In genomic region chr7:157278791-157279678, GRCh38 we compare ENCODE assay signal across 10 cellular contexts. TPM values are rescaled to one million over a fixed set of nuclear protein-coding genes. Genes with fewer than 3 reads are reported as not detected.
A peak's percentile ranks its signal among the peaks of the same experiment; 100 is the strongest.
DNase-seq lines count a peak whose midpoint lies in the region; ATAC-seq, FAIRE-seq and TF ChIP-seq lines count a peak whose summit lies in the region.
"Had no signal": no experiment of that assay in that cellular context is flagged by ENCODE, and none has a peak within 500 bp of the region (broad histone marks: within the 10 kb centered on the region; RNA-seq: fewer than 3 reads in every experiment).

No MANE protein-coding gene starts in this region.

- peak; percentile 33 for ATAC-seq in WTC11
- ATAC-seq: A549 had no signal

- H3K4me1 ChIP-seq in tibial artery: peaks cover 0 to 23% (median 14%) of the 10 kb centered on the region in 4 donors

- no peak for FAIRE-seq in HTR-8/SVneo (lab: Jason Lieb, UNC)
- FAIRE-seq: A549 had no signal

- peak overlapping the region in 1 of 2 donors; percentile 54 for H3K27ac ChIP-seq in tibial artery
- H3K27ac ChIP-seq: A549, SK-N-MC had no signal

- DNase-seq in NCI-H146 (lab: John Stamatoyannopoulos, UW) (peak; percentile 44), NCI-H146 treated with DMSO at 0.1 percent for 48 hours (lab: John Stamatoyannopoulos, UW; ENCODE audit: unreplicated experiment) (no peak), WTC11 (ENCODE audit: low spot score) (peak; percentile 49), iPS-NIHi11 (ENCODE audit: low spot score) (peak; percentile 74), tibial artery (no peak), cerebellar nuclear complex (lab: John Stamatoyannopoulos, UW) (no peak), NCI-H187 treated with DMSO at 0.1 percent for 48 hours (lab: John Stamatoyannopoulos, UW) (no peak), HTR-8/SVneo (ENCODE audit: insufficient read length, low spot score) (no peak)

- no peak overlapping the region for H3K4me3 Mint-ChIP-seq in WTC11

- no peaks in the 10 kb centered on the region for H3K9me3 ChIP-seq in tibial artery
- H3K9me3 ChIP-seq: A549 had no signal

- intact Hi-C loops in tibial artery (cut with DNase I; ENCODE audit: low total_unique reads): loop anchor here (10.0 kb wide), 2 partner anchors 106 to 134 kb away; no protein-coding TSS in a partner anchor

- H3K9me3 Mint-ChIP-seq in WTC11: peaks cover 5% of the 10 kb centered on the region

- TF ChIP-seq CTCF in WTC11 (IDR thresholded peaks at IDR 0.05) (no peak), tibial artery (IDR thresholded peaks at IDR 0.05) (no peak)

- H3K36me3 Mint-ChIP-seq in WTC11: peaks cover 4% of the 10 kb centered on the region

- H3K36me3 ChIP-seq in tibial artery: no peaks in the 10 kb centered on the region

- POLR2A ChIA-PET in WTC11 (lab: Charles Lee): interaction anchor here (0.9 kb wide), 1 partner anchor 76 kb away, joined by 3 read pairs; no protein-coding TSS in a partner anchor

- peak overlapping the region; percentile 55 to 64 for H3K4me3 ChIP-seq in tibial artery
- H3K4me3 ChIP-seq: A549, SK-N-MC had no signal

- H3K27me3 Mint-ChIP-seq in WTC11 (ENCODE audit: low read depth): peaks cover 2% of the 10 kb centered on the region; the same call in 1 of the 2 replicates

- CTCF ChIA-PET in WTC11 (lab: Charles Lee): interaction anchor here (1.0 kb wide), 1 partner anchor 60 kb away, joined by 3 read pairs; no protein-coding TSS in a partner anchor

- H3K27ac Mint-ChIP-seq in WTC11: no peak overlapping the region

- H3K27me3 ChIP-seq in tibial artery: peaks cover 0 to 41% of the 10 kb centered on the region in 2 donors

- peaks cover 15% of the 10 kb centered on the region for H3K4me1 Mint-ChIP-seq in WTC11

TF ChIP-seq in WTC11, 78 proteins besides CTCF, POLR2A, EP300 and RAD21:
- TF ChIP-seq NR2C2 (CRISPR knock-in tag; IDR thresholded peaks at IDR 0.05) (no peak), ZNF121 (CRISPR knock-in tag; IDR thresholded peaks at IDR 0.05) (peak; percentile 94)

RNA-seq across cellular contexts. Expression of gene DNAJB6, which starts 57.8 kb away (rescaled TPM):
- 264 to 288 TPM (median 268 TPM) in 3 replicates for total RNA-seq in WTC11 (2021)

Comparison
In these comparisons a context has a peak if more than half of its experiments do, and no peak if none do; other contexts are left out.
1. DNase-seq: peak in NCI-H146 (single experiment), WTC11 (single experiment) and iPS-NIHi11 (single experiment); none in NCI-H146 treated with DMSO at 0.1 percent for 48 hours (single experiment), tibial artery (0 of 2), cerebellar nuclear complex (0 of 2), NCI-H187 treated with DMSO at 0.1 percent for 48 hours (single experiment) and HTR-8/SVneo (single experiment).